In genomic region chr11:67356551-67356866, GRCh38 we compare ENCODE assay signal across 10 cellular contexts. TPM values are rescaled to one million over a fixed set of nuclear protein-coding genes. Genes with fewer than 3 reads are reported as not detected.
A peak's percentile ranks its signal among the peaks of the same experiment; 100 is the strongest.
DNase-seq lines count a peak whose midpoint lies in the region; TF ChIP-seq lines count a peak whose summit lies in the region.
"Had no signal": no experiment of that assay in that cellular context is flagged by ENCODE, and none has a peak within 500 bp of the region (broad histone marks: within the 10 kb centered on the region; RNA-seq: fewer than 3 reads in every experiment).

No MANE protein-coding gene starts in this region.

- no peaks in the 10 kb centered on the region for H3K9me3 Mint-ChIP-seq in osteocyte (ENCODE audit: unreplicated experiment)

- H3K27me3 ChIP-seq in BLaER1: 0 out of 2 replicates have a peak, but pooled peaks cover 4% of the 10 kb centered on the region

- H3K36me3 ChIP-seq in BLaER1: no peaks in the 10 kb centered on the region
- H3K36me3 ChIP-seq in KOPT-K1 (ENCODE audit: insufficient read depth, low read length): no peaks in the 10 kb centered on the region

- H4K20me1 ChIP-seq in BLaER1: no peaks in the 10 kb centered on the region

- peak overlapping the region; percentile 7 for H3K4me3 Mint-ChIP-seq in osteocyte (ENCODE audit: unreplicated experiment)

- H3K9me3 ChIP-seq in BLaER1: no peaks in the 10 kb centered on the region
- no peaks in the 10 kb centered on the region for H3K9me3 ChIP-seq in KOPT-K1 (ENCODE audit: insufficient read depth, low read length, poor library complexity, severe bottlenecking)

- peak overlapping the region; percentile 95 for H3K27ac ChIP-seq in BLaER1
- peak overlapping the region; percentile 24 for H3K27ac ChIP-seq in KOPT-K1 (ENCODE audit: low read depth, low read length, poor library complexity, severe bottlenecking)
- peak overlapping the region; percentile 47 for H3K27ac ChIP-seq in cingulate gyrus (ENCODE audit: low read depth, low read length)

- H3K27me3 Mint-ChIP-seq in osteocyte (ENCODE audit: unreplicated experiment): no peaks in the 10 kb centered on the region

- peak overlapping the region; percentile 43; the same call in 1 of the 2 replicates for H3K4me3 ChIP-seq in BLaER1

- peak overlapping the region; percentile 96 for H3K27ac Mint-ChIP-seq in osteocyte (ENCODE audit: unreplicated experiment)

- no peak for TF ChIP-seq CTCF in osteocyte (IDR thresholded peaks at IDR 0.05)

- peak overlapping the region; percentile 71 for H3K9ac ChIP-seq in BLaER1

- peaks cover 59% of the 10 kb centered on the region for H3K4me1 ChIP-seq in BLaER1

- no peaks in the 10 kb centered on the region for H3K36me3 Mint-ChIP-seq in osteocyte (ENCODE audit: unreplicated experiment)

- H3K4me1 Mint-ChIP-seq in osteocyte (ENCODE audit: unreplicated experiment): peaks cover 62% of the 10 kb centered on the region

- DNase-seq in osteocyte (ENCODE audit: extremely low spot score, unreplicated experiment) (no peak), midbrain (lab: John Stamatoyannopoulos, UW) (no peak), NOMO-1 treated with dmso at 0.1 percent for 144 hours (lab: John Stamatoyannopoulos, UW; ENCODE audit: unreplicated experiment) (no peak), NCI-H1105 treated with DMSO at 0.1 percent for 48 hours (lab: John Stamatoyannopoulos, UW) (no peak), NCI-H1694 treated with DMSO at 0.1 percent for 48 hours (lab: John Stamatoyannopoulos, UW) (no peak)

- peak overlapping the region; percentile 99 for H3K4me2 ChIP-seq in BLaER1

RNA-seq across cellular contexts. Expression of gene POLD4, which starts 3.2 kb away (rescaled TPM):
- 53.2 and 64.0 TPM in 2 replicates for total RNA-seq in osteocyte

RNA-seq across cellular contexts. Expression of gene CLCF1, which starts 16.9 kb away (rescaled TPM):
- total RNA-seq in osteocyte: 7.2 and 7.8 TPM in 2 replicates

RNA-seq across cellular contexts. Expression of gene RAD9A, which starts 35.3 kb away (rescaled TPM):
- total RNA-seq in osteocyte: 18.5 TPM in 2 replicates

RNA-seq across cellular contexts. Expression of gene PPP1CA, which starts 45.1 kb away (rescaled TPM):
- total RNA-seq in osteocyte: 132 and 140 TPM in 2 replicates

RNA-seq across cellular contexts. Expression of gene TBC1D10C, which starts 47.4 kb away (rescaled TPM):
- total RNA-seq in osteocyte: not detected in 2 replicates
- total RNA-seq: frontal cortex, renal cortical epithelial cell had no signal

Comparison
In these comparisons a context has a peak if more than half of its experiments do, and no peak if none do; other contexts are left out.
1. H3K27ac ChIP-seq: peak in every context shown above with its lines; median percentile 95 in BLaER1; 47 in cingulate gyrus; 24 in KOPT-K1.